ENCODE assay signal across 9 cellular contexts in the genomic region with DNA sequence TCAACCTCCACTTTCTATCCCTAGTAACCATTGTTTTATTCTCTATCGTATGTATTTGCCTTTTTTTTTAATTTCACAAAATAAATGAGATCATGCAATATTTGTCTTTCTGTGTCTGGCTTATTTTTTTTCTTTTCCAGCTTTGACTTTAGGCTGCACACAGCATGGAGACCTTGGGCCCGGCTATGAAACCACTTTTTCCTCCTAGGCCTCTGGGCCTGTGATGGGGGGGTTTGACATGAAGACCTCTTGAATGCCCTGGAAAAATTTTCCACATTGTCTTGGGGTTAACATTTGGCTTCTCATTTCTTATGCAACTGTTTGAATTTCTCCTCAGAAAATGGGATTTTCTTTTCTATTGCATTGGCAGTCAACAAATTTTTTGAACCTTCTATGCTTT.
"Had no signal": no experiment of that assay in that cellular context is flagged by ENCODE, and none has a peak within 500 bp of the region (broad histone marks: within the 10 kb centered on the region; RNA-seq: fewer than 3 reads in every experiment).

No MANE protein-coding gene starts in this region.

- H3K4me1 Mint-ChIP-seq: GM23338, H9 had no signal

- H3K4me1 ChIP-seq: HAP-1 had no signal

- DNase-seq: GM23248, GOT3, H7, H9, HCEC 1CT, HFFc6 had no signal

- ATAC-seq: GM23338, HCT116 had no signal

- H3K9ac ChIP-seq: GM23248 had no signal

- H3K27ac Mint-ChIP-seq: GM23338, H9, HFFc6 had no signal

- H3K36me3 ChIP-seq: HAP-1 had no signal

- H3K4me3 ChIP-seq: GM23248, GM23338, HAP-1 had no signal

- H3K4me3 Mint-ChIP-seq: GM23338, H9, HFFc6 had no signal

- H3K27ac ChIP-seq: GM23248 had no signal
